1 cellular context compared by ENCODE assay signal in the genomic region with DNA sequence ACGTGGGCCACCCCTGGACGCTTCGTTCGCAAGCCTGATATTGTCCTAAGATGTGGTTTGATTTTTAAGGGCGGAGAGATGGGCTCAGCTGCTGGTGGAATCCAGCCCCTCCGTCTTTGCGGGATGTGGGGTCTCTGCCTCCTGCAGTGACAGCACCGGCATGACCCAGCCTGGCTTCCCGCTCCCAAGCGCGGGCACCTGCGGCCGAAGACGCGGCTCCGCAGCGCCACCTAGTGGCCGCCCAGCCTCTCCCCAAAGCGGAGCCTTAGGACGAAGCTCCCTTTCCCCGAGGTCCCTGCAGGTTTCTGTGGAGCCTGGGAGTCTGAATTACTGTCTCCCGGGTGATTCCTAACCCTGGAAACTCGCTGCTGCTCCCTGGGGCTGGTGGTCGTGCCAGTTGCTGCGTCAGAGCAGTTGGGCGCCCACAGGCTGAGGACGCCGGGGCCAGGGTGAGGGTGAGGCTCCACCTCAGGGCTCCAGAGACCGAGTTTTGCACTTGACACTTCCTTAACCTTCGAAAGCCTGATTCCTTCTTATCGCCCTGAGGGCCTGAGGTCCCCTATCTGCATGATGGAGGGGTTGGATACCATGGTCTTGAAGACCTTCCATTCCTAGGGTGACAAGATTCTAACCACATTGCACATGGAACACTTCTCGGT.
A peak's percentile ranks its signal among the peaks of the same experiment; 100 is the strongest.
TF ChIP-seq lines count a peak whose summit lies in the region.

No MANE protein-coding gene starts in this region.

TF ChIP-seq in K562, 482 proteins besides CTCF, POLR2A, EP300 and RAD21 (continued from another document):
- TF ChIP-seq, protein P1, sequence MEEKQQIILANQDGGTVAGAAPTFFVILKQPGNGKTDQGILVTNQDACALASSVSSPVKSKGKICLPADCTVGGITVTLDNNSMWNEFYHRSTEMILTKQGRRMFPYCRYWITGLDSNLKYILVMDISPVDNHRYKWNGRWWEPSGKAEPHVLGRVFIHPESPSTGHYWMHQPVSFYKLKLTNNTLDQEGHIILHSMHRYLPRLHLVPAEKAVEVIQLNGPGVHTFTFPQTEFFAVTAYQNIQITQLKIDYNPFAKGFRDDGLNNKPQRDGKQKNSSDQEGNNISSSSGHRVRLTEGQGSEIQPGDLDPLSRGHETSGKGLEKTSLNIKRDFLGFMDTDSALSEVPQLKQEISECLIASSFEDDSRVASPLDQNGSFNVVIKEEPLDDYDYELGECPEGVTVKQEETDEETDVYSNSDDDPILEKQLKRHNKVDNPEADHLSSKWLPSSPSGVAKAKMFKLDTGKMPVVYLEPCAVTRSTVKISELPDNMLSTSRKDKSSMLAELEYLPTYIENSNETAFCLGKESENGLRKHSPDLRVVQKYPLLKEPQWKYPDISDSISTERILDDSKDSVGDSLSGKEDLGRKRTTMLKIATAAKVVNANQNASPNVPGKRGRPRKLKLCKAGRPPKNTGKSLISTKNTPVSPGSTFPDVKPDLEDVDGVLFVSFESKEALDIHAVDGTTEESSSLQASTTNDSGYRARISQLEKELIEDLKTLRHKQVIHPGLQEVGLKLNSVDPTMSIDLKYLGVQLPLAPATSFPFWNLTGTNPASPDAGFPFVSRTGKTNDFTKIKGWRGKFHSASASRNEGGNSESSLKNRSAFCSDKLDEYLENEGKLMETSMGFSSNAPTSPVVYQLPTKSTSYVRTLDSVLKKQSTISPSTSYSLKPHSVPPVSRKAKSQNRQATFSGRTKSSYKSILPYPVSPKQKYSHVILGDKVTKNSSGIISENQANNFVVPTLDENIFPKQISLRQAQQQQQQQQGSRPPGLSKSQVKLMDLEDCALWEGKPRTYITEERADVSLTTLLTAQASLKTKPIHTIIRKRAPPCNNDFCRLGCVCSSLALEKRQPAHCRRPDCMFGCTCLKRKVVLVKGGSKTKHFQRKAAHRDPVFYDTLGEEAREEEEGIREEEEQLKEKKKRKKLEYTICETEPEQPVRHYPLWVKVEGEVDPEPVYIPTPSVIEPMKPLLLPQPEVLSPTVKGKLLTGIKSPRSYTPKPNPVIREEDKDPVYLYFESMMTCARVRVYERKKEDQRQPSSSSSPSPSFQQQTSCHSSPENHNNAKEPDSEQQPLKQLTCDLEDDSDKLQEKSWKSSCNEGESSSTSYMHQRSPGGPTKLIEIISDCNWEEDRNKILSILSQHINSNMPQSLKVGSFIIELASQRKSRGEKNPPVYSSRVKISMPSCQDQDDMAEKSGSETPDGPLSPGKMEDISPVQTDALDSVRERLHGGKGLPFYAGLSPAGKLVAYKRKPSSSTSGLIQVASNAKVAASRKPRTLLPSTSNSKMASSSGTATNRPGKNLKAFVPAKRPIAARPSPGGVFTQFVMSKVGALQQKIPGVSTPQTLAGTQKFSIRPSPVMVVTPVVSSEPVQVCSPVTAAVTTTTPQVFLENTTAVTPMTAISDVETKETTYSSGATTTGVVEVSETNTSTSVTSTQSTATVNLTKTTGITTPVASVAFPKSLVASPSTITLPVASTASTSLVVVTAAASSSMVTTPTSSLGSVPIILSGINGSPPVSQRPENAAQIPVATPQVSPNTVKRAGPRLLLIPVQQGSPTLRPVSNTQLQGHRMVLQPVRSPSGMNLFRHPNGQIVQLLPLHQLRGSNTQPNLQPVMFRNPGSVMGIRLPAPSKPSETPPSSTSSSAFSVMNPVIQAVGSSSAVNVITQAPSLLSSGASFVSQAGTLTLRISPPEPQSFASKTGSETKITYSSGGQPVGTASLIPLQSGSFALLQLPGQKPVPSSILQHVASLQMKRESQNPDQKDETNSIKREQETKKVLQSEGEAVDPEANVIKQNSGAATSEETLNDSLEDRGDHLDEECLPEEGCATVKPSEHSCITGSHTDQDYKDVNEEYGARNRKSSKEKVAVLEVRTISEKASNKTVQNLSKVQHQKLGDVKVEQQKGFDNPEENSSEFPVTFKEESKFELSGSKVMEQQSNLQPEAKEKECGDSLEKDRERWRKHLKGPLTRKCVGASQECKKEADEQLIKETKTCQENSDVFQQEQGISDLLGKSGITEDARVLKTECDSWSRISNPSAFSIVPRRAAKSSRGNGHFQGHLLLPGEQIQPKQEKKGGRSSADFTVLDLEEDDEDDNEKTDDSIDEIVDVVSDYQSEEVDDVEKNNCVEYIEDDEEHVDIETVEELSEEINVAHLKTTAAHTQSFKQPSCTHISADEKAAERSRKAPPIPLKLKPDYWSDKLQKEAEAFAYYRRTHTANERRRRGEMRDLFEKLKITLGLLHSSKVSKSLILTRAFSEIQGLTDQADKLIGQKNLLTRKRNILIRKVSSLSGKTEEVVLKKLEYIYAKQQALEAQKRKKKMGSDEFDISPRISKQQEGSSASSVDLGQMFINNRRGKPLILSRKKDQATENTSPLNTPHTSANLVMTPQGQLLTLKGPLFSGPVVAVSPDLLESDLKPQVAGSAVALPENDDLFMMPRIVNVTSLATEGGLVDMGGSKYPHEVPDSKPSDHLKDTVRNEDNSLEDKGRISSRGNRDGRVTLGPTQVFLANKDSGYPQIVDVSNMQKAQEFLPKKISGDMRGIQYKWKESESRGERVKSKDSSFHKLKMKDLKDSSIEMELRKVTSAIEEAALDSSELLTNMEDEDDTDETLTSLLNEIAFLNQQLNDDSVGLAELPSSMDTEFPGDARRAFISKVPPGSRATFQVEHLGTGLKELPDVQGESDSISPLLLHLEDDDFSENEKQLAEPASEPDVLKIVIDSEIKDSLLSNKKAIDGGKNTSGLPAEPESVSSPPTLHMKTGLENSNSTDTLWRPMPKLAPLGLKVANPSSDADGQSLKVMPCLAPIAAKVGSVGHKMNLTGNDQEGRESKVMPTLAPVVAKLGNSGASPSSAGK (IDR thresholded peaks at IDR 0.05) = peak; percentile 36
- peak; percentile 67; the same call in 1 of the 2 replicates for TF ChIP-seq RB1 (IDR thresholded peaks at IDR 0.05; ENCODE audit: low read depth)
- peak; percentile 48; the same call in 1 of the 2 replicates for TF ChIP-seq SMC3 (conservative IDR thresholded peaks at IDR 0.05; ENCODE audit: insufficient read depth, low read depth, low read length)
- TF ChIP-seq, protein P2, sequence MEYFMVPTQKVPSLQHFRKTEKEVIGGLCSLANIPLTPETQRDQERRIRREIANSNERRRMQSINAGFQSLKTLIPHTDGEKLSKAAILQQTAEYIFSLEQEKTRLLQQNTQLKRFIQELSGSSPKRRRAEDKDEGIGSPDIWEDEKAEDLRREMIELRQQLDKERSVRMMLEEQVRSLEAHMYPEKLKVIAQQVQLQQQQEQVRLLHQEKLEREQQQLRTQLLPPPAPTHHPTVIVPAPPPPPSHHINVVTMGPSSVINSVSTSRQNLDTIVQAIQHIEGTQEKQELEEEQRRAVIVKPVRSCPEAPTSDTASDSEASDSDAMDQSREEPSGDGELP (CRISPR knock-in tag; IDR thresholded peaks at IDR 0.05; ENCODE audit: borderline replicate concordance) = peak; percentile 9; the same call in 1 of the 2 replicates
- no peak for TF ChIP-seq SRSF1 (IDR thresholded peaks at IDR 0.05; ENCODE audit: low read depth, low read length)
